ENCODE assay signal across 1 cellular context in the genomic region with DNA sequence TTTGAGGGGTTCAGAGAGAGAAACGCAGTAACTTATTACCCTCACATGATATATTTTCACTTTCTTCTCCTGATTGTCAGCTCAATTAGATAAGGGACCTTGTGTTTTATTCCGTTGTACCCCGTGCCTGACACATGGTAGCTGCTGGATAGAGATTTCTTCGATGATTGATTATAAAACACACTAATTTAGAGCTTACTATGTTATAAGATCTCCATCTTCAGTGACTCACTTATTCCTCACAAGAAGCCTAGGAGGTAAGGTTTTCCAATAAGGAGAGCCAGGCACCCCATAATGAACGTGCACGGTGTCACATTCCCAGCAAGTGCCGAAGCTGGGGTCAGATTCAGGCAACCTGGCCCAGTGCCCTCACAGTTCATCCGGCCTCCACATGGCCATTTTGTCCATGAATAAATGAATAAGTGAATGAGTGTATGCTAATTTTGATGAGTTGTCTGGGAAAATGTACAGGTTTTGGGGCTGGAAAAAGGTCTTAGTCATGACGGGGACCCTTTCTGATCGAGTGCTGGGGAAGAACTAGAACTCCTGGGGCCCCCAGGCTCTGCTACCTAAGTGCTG.
TF ChIP-seq lines count a peak whose summit lies in the region.

No MANE protein-coding gene starts in this region.

TF ChIP-seq in HEK293, 187 proteins besides CTCF, POLR2A, EP300 and RAD21 (continued from another document):
- TF ChIP-seq, protein P1, sequence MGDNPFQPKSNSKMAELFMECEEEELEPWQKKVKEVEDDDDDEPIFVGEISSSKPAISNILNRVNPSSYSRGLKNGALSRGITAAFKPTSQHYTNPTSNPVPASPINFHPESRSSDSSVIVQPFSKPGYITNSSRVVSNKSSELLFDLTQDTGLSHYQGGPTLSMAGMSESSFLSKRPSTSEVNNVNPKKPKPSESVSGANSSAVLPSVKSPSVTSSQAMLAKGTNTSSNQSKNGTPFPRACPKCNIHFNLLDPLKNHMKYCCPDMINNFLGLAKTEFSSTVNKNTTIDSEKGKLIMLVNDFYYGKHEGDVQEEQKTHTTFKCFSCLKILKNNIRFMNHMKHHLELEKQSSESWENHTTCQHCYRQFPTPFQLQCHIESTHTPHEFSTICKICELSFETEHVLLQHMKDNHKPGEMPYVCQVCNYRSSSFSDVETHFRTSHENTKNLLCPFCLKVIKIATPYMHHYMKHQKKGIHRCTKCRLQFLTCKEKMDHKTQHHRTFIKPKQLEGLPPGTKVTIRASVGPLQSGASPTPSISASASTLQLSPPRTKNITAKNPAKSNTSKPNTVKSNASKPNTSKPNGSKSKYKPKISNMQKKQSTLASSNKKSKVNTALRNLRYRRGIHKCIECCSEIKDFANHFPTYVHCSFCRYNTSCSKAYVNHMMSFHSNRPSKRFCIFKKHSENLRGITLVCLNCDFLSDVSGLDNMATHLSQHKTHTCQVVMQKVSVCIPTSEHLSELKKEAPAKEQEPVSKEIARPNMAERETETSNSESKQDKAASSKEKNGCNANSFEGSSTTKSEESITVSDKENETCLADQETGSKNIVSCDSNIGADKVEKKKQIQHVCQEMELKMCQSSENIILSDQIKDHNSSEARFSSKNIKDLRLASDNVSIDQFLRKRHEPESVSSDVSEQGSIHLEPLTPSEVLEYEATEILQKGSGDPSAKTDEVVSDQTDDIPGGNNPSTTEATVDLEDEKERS (tag by site-specific recombination; IDR thresholded peaks at IDR 0.05): no peak
- no peak for TF ChIP-seq YY1 (tag by site-specific recombination; IDR thresholded peaks at IDR 0.05)
- no peak for TF ChIP-seq ZSCAN5A (tag by site-specific recombination; IDR thresholded peaks at IDR 0.05)
TF ChIP-seq in HEK293: peak in this region for 0.
